ENCODE assay signal across 18 cellular contexts in the genomic region with DNA sequence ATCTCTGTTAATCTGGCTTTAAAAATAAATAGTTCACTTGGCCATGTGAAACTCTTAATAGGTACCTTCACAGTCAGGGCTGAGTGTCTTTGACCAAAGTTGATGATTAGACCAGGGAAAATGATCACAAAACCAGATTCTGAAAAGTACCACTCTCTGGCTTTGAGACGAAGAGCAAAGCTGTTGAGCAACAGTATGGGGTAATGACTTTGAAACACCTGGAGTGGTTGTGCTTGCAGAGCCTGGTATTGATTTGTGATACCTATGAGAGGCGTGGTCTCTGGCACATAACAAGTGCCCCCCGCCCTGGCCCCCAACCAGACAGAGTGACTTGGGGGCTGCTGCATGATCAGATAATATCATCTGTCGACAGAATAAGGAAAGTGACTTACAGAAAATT. TPM values are rescaled to one million over a fixed set of nuclear protein-coding genes. Genes with fewer than 3 reads are reported as not detected.
DNase-seq lines count a peak whose midpoint lies in the region; ATAC-seq, FAIRE-seq and TF ChIP-seq lines count a peak whose summit lies in the region.
"Had no signal": no experiment of that assay in that cellular context is flagged by ENCODE, and none has a peak within 500 bp of the region (broad histone marks: within the 10 kb centered on the region; RNA-seq: fewer than 3 reads in every experiment).

No MANE protein-coding gene starts in this region.

- H3K4me3 Mint-ChIP-seq in endodermal cell (no peak overlapping the region), mesothelial cell of epicardium (peak overlapping the region; percentile 47)
- H3K4me3 Mint-ChIP-seq: CD14-positive monocyte; CD4-positive, alpha-beta memory T cell had no signal

- H3K4me3 ChIP-seq in endodermal cell (ENCODE audit: low read length) = no peak overlapping the region
- no peak overlapping the region for H3K4me3 ChIP-seq in pancreas
- H3K4me3 ChIP-seq in uterus = no peak overlapping the region
- H3K4me3 ChIP-seq in ascending aorta = no peak overlapping the region
- H3K4me3 ChIP-seq: HAP-1 had no signal

- H3K4me1 ChIP-seq in endodermal cell (ENCODE audit: control insufficient read depth, insufficient read depth, low read length) (no peaks in the 10 kb centered on the region), pancreas (peaks cover 32 to 40% (median 36%) of the 10 kb centered on the region in 3 donors), uterus (peaks cover under 1 to 6% of the 10 kb centered on the region in 2 donors), ascending aorta (peaks cover 12 to 21% of the 10 kb centered on the region in 2 donors)

- 87 to 91% methylated on average over 3 to 4 of the region's 4 CpGs for WGBS in endodermal cell (ENCODE audit: insufficient coverage in 1 of 2, insufficient read length in 1 of 2), 2 experiments
- 21 to 25% methylated on average over 4 of the region's 4 CpGs for WGBS in pancreas, 2 donors

- no peaks in the 10 kb centered on the region for H3K36me3 Mint-ChIP-seq in endodermal cell (ENCODE audit: low read depth)
- H3K36me3 Mint-ChIP-seq in mesothelial cell of epicardium = no peaks in the 10 kb centered on the region
- H3K36me3 Mint-ChIP-seq: CD14-positive monocyte; CD4-positive, alpha-beta memory T cell had no signal

- H3K27me3 ChIP-seq in endodermal cell (ENCODE audit: control insufficient read depth, insufficient read depth, low read length, poor library complexity, severe bottlenecking) (peaks cover 60% of the 10 kb centered on the region), pancreas (no peaks in the 10 kb centered on the region), uterus (no peaks in the 10 kb centered on the region), ascending aorta (peaks cover 4% of the 10 kb centered on the region)

- FAIRE-seq in pancreas (lab: Jason Lieb, UNC) (no peak), urothelium cell line (lab: Jason Lieb, UNC) (peak; percentile 88)
- FAIRE-seq: A204.1, GM19239 had no signal

- no peak overlapping the region for H3K27ac Mint-ChIP-seq in endodermal cell
- H3K27ac Mint-ChIP-seq in mesothelial cell of epicardium = peak overlapping the region; percentile 32
- H3K27ac Mint-ChIP-seq: CD14-positive monocyte; CD4-positive, alpha-beta memory T cell had no signal

- no peak for ATAC-seq in pancreas

- H3K9ac ChIP-seq in endodermal cell (ENCODE audit: extremely low read depth, low read length, poor library complexity, severe bottlenecking) = no peak overlapping the region

- no peak for DNase-seq in endodermal cell
- DNase-seq in mesothelial cell of epicardium (ENCODE audit: low spot score in 2 of 2, unreplicated experiment in 2 of 2) = no peak
- DNase-seq in pancreas = no peak
- DNase-seq in urothelium cell line (ENCODE audit: low spot score) = no peak
- no peak for DNase-seq in C1 segment of cervical spinal cord (lab: John Stamatoyannopoulos, UW)
- no peak for DNase-seq in uterus
- no peak for DNase-seq in ascending aorta (ENCODE audit: low spot score in 2 of 2)
- DNase-seq in activated naive CD4-positive, alpha-beta T cell (lab: John Stamatoyannopoulos, UW) = no peak
- DNase-seq: ACHN; CD4-positive, alpha-beta memory T cell; DMS153; DMS79 treated with DMSO at 0.1 percent for 48 hours; GF-D8 had no signal

- no peak for TF ChIP-seq POLR2A in uterus (IDR thresholded peaks at IDR 0.05)

- no peaks in the 10 kb centered on the region for H3K36me3 ChIP-seq in endodermal cell (ENCODE audit: control insufficient read depth, insufficient read depth, low read length)
- no peaks in the 10 kb centered on the region for H3K36me3 ChIP-seq in pancreas
- no peaks in the 10 kb centered on the region for H3K36me3 ChIP-seq in uterus
- H3K36me3 ChIP-seq in ascending aorta = no peaks in the 10 kb centered on the region
- H3K36me3 ChIP-seq: HAP-1 had no signal

- H3K9me3 ChIP-seq in endodermal cell (ENCODE audit: control insufficient read depth, low read length) (no peaks in the 10 kb centered on the region), pancreas (no peaks in the 10 kb centered on the region), uterus (no peaks in the 10 kb centered on the region), ascending aorta (no peaks in the 10 kb centered on the region)
- H3K9me3 ChIP-seq: HAP-1 had no signal

- H3K27me3 Mint-ChIP-seq in endodermal cell (ENCODE audit: insufficient read depth) (peaks cover 60% of the 10 kb centered on the region), mesothelial cell of epicardium (ENCODE audit: low read depth) (no peaks in the 10 kb centered on the region)

- intact Hi-C loops in pancreas (cut with DNase I) = no loop called here
- intact Hi-C loops in uterus (cut with DNase I; ENCODE audit: low total_unique reads) = no loop called here
- intact Hi-C loops in ascending aorta (cut with DNase I) = no loop called here

- H3K9me3 Mint-ChIP-seq in endodermal cell = no peaks in the 10 kb centered on the region
- H3K9me3 Mint-ChIP-seq in mesothelial cell of epicardium = no peaks in the 10 kb centered on the region
- H3K9me3 Mint-ChIP-seq: CD4-positive, alpha-beta memory T cell had no signal

- no peak overlapping the region for H3K27ac ChIP-seq in endodermal cell (ENCODE audit: low read depth, low read length)
- H3K27ac ChIP-seq in pancreas = peak overlapping the region; percentile 22 to 94 (median 60)
- H3K27ac ChIP-seq in uterus = peak overlapping the region in 1 of 2 donors; percentile 64
- no peak overlapping the region for H3K27ac ChIP-seq in ascending aorta

- TF ChIP-seq CTCF in endodermal cell (conservative IDR thresholded peaks at IDR 0.05) = peak; percentile 0
- TF ChIP-seq CTCF in mesothelial cell of epicardium (IDR thresholded peaks at IDR 0.05; ENCODE audit: unreplicated experiment) = no peak
- no peak for TF ChIP-seq CTCF in pancreas (IDR thresholded peaks at IDR 0.05)
- no peak for TF ChIP-seq CTCF in uterus (IDR thresholded peaks at IDR 0.05)
- no peak for TF ChIP-seq CTCF in ascending aorta (IDR thresholded peaks at IDR 0.05)

- H3K4me1 Mint-ChIP-seq in endodermal cell (peaks cover 10% of the 10 kb centered on the region), mesothelial cell of epicardium (peaks cover 50% of the 10 kb centered on the region)

RNA-seq across cellular contexts. Expression of a gene that starts 4.7 kb away (rescaled TPM):
- total RNA-seq in endodermal cell (1 to 10 TPM; 5.8 to 8.4 TPM), mesothelial cell of epicardium (58.8 to 61.4 TPM (median 60.6 TPM) in 3 replicates), pancreas (10 to 100 TPM in 2 of 6 donors, 1 to 10 TPM in 4; 5.8 to 17.0 (median 9.7) TPM), uterus (1 to 10 TPM; 1.5 to 8.8 (median 4.6) TPM), ascending aorta (0.64 TPM)
- polyA plus RNA-seq in endodermal cell (2013, experiment 1 of 2) = 8.8 TPM
- polyA plus RNA-seq in endodermal cell (2013, experiment 2 of 2) = 8.4 TPM
- 1 to 10 TPM; 2.6 TPM for polyA plus RNA-seq in pancreas
- total RNA-seq: HT-29 had no signal
- polyA plus RNA-seq: CD14-positive monocyte had no signal

Comparison
In these comparisons a context has a peak if more than half of its experiments do, and no peak if none do; other contexts are left out.
1. H3K27ac ChIP-seq: peak in pancreas (4 of 4); none in endodermal cell (single experiment) and ascending aorta (0 of 2).